21 cellular contexts compared by ENCODE assay signal in the genomic region with DNA sequence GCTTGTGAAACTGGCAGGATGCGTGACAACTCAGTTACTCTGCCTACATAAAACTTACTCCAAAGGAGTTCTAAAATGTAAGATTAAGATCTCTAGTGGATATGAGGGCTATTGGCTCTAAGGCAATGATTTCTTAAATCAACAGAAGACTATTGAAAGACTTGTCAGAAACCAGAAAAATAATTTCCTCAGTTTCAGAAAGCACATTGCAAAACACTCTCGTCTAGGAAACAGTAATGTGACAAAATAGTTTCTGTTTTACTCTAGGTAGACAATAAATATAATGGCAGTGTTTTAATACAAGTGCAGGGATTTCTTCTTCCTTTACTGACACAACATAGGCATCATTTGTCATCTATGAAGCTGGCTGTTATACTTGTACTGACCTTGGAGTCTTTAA.
A peak's percentile ranks its signal among the peaks of the same experiment; 100 is the strongest.
DNase-seq lines count a peak whose midpoint lies in the region; ATAC-seq and TF ChIP-seq lines count a peak whose summit lies in the region.
"Had no signal": no experiment of that assay in that cellular context is flagged by ENCODE, and none has a peak within 500 bp of the region (broad histone marks: within the 10 kb centered on the region; RNA-seq: fewer than 3 reads in every experiment).

No MANE protein-coding gene starts in this region.

- no peaks in the 10 kb centered on the region for H4K20me1 ChIP-seq in MM.1S (ENCODE audit: insufficient read depth, low read length)

- H3K27ac Mint-ChIP-seq in CD14-positive monocyte, result peak overlapping the region; percentile 68 to 87 (median 78)
- H3K27ac Mint-ChIP-seq in dendritic cell treated with granulocyte-macrophage colony-stimulating factor and Interleukin-4, amounts not matched to agents 40 ng/mL and 50 ng/mL, for 4 days, result peak overlapping the region; percentile 39
- H3K27ac Mint-ChIP-seq: CD4-positive, CD25-positive, alpha-beta regulatory T cell; T-helper 2 cell treated with Interferon-gamma antibody and Interleukin-4, amounts not matched to agents 5 μg/mL and 100 μg/mL, for 36 hours had no signal

- no peaks in the 10 kb centered on the region; the same call in 1 of the 2 replicates for H3K4me1 ChIP-seq in MM.1S (ENCODE audit: low read length)
- H3K4me1 ChIP-seq: A549, HAP-1, Peyer's patch had no signal

- intact Hi-C loops in CD14-positive monocyte (cut with micrococcal nuclease), result no loop called here
- intact Hi-C loops in dendritic cell treated with granulocyte-macrophage colony-stimulating factor and Interleukin-4, amounts not matched to agents 40 ng/mL and 50 ng/mL, for 4 days (cut with micrococcal nuclease), result no loop called here

- H3K27ac ChIP-seq in MM.1S (ENCODE audit: low read length), result no peak overlapping the region
- H3K27ac ChIP-seq: A549, Peyer's patch had no signal

- no peaks in the 10 kb centered on the region for H3F3A ChIP-seq in MM.1S (ENCODE audit: insufficient read depth, low read length)

- peak; percentile 34 for ATAC-seq in GM18868 (IDR thresholded peaks at IDR 0.05; ENCODE audit: unreplicated experiment)
- ATAC-seq in HG02852 (IDR thresholded peaks at IDR 0.05; ENCODE audit: unreplicated experiment), result no peak
- ATAC-seq: A549 had no signal

- peak overlapping the region in 1 of 2 donors; percentile 67 for H3K4me3 Mint-ChIP-seq in CD14-positive monocyte
- H3K4me3 Mint-ChIP-seq in dendritic cell treated with granulocyte-macrophage colony-stimulating factor and Interleukin-4, amounts not matched to agents 40 ng/mL and 50 ng/mL, for 4 days, result no peak overlapping the region
- H3K4me3 Mint-ChIP-seq: CD4-positive, CD25-positive, alpha-beta regulatory T cell; T-helper 2 cell treated with Interferon-gamma antibody and Interleukin-4, amounts not matched to agents 5 μg/mL and 100 μg/mL, for 36 hours had no signal

- H3K79me2 ChIP-seq in MM.1S (ENCODE audit: low read length), result no peaks in the 10 kb centered on the region

- peaks cover 25% of the 10 kb centered on the region for H3K4me1 Mint-ChIP-seq in CD14-positive monocyte
- peaks cover 27% of the 10 kb centered on the region for H3K4me1 Mint-ChIP-seq in dendritic cell treated with granulocyte-macrophage colony-stimulating factor and Interleukin-4, amounts not matched to agents 40 ng/mL and 50 ng/mL, for 4 days (ENCODE audit: low read depth)
- H3K4me1 Mint-ChIP-seq: CD4-positive, CD25-positive, alpha-beta regulatory T cell had no signal

- H3K4me2 ChIP-seq in MM.1S (ENCODE audit: low read depth, low read length), result peak overlapping the region; percentile 21; the same call in 1 of the 2 replicates
- H3K4me2 ChIP-seq: A549 had no signal

- TF ChIP-seq CTCF in CD14-positive monocyte (IDR thresholded peaks at IDR 0.05) (no peak), MM.1S (IDR thresholded peaks at IDR 0.05; ENCODE audit: low read length) (no peak)

- H3K9me2 ChIP-seq in MM.1S (replicated peaks; ENCODE audit: insufficient read depth, low read length), result no peaks in the 10 kb centered on the region

- H3K9ac ChIP-seq in MM.1S (ENCODE audit: low read length), result no peak overlapping the region

- no peaks in the 10 kb centered on the region for H3K27me3 ChIP-seq in MM.1S (replicated peaks; ENCODE audit: insufficient read depth, low read length)
- H3K27me3 ChIP-seq: Peyer's patch had no signal

- H3K9me3 ChIP-seq in MM.1S (replicated peaks; ENCODE audit: insufficient read depth, low read length), result no peaks in the 10 kb centered on the region
- H3K9me3 ChIP-seq: A549, HAP-1, Peyer's patch had no signal

- peak overlapping the region; percentile 2; the same call in 1 of the 2 replicates for H2AFZ ChIP-seq in MM.1S (ENCODE audit: low read length)

- H3K27me3 Mint-ChIP-seq in CD14-positive monocyte (ENCODE audit: low read depth in 3 of 3), result peaks cover 0 to 2% (median 0%) of the 10 kb centered on the region in 3 donors
- no peaks in the 10 kb centered on the region for H3K27me3 Mint-ChIP-seq in dendritic cell treated with granulocyte-macrophage colony-stimulating factor and Interleukin-4, amounts not matched to agents 40 ng/mL and 50 ng/mL, for 4 days

- peaks cover 0 to 2% (median 0%) of the 10 kb centered on the region in 7 donors for H3K9me3 Mint-ChIP-seq in CD14-positive monocyte
- H3K9me3 Mint-ChIP-seq in dendritic cell treated with granulocyte-macrophage colony-stimulating factor and Interleukin-4, amounts not matched to agents 40 ng/mL and 50 ng/mL, for 4 days, result no peaks in the 10 kb centered on the region
- H3K9me3 Mint-ChIP-seq: CD4-positive, CD25-positive, alpha-beta regulatory T cell; T-helper 2 cell treated with Interferon-gamma antibody and Interleukin-4, amounts not matched to agents 5 μg/mL and 100 μg/mL, for 36 hours had no signal

- H3K4me3 ChIP-seq in MM.1S (ENCODE audit: low read length), result no peak overlapping the region
- H3K4me3 ChIP-seq: A549, HAP-1, Peyer's patch had no signal

- DNase-seq in CD14-positive monocyte (ENCODE audit: low spot score) (no peak), MM.1S (peak; percentile 48), cortex of kidney (lab: John Stamatoyannopoulos, UW) (no peak), Kasumi-1 (lab: John Stamatoyannopoulos, UW) (no peak), DMS53 treated with DMSO at 0.1 percent for 48 hours (lab: John Stamatoyannopoulos, UW; ENCODE audit: unreplicated experiment) (no peak)
- DNase-seq: CD4-positive, CD25-positive, alpha-beta regulatory T cell; DMS53; KBM-7; NCI-H1417 treated with DMSO at 0.1 percent for 48 hours; NCI-H2029; NCI-H226; NCI-H526 treated with DMSO at 0.1 percent for 48 hours; Peyer's patch; SHP77; SW 1271 had no signal

- H3K36me3 ChIP-seq in MM.1S (replicated peaks; ENCODE audit: insufficient read depth, low read length), result no peaks in the 10 kb centered on the region
- H3K36me3 ChIP-seq: HAP-1, Peyer's patch had no signal

- no peaks in the 10 kb centered on the region for H3K36me3 Mint-ChIP-seq in CD14-positive monocyte
- no peaks in the 10 kb centered on the region for H3K36me3 Mint-ChIP-seq in dendritic cell treated with granulocyte-macrophage colony-stimulating factor and Interleukin-4, amounts not matched to agents 40 ng/mL and 50 ng/mL, for 4 days (ENCODE audit: low read depth)
- H3K36me3 Mint-ChIP-seq: CD4-positive, CD25-positive, alpha-beta regulatory T cell had no signal
